ENCODE assay signal across 13 cellular contexts in the genomic region with DNA sequence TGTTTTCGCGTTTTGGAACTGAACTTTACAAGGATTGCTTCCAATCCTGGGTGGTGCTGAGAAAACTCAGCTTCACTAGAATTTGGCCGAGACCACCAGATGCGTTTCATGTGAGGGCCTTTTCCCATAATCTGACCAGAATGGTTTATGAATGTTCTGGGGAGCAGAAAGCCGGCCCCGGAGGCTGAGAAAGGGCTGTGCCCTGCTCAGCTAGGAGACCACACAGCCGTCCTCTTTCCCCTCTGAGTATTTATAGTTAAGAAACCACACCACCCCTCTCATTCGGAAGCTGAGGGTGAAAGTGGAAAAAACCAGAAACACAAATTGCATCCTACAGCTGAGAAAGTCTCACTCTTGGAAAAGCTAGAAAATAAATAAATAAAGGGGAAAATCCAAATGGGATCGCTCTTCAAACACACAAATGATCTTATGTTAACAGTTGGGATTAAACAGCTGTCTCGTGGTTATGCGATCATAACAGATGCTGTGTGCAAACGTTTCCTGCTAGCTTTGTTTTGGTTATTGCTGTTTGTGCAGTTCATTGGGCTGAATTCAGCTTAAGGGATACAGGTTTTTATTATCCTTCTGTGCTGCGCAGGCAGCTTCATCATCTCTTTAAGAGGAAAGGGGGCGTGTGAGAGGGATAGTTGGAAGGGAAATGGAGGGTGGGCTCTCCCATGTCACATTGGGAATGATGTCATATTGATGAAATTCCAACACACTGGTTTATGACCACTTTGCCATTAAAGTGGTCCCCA.
DNase-seq lines count a peak whose midpoint lies in the region; ATAC-seq, FAIRE-seq and TF ChIP-seq lines count a peak whose summit lies in the region.
"Had no signal": no experiment of that assay in that cellular context is flagged by ENCODE, and none has a peak within 500 bp of the region (broad histone marks: within the 10 kb centered on the region; RNA-seq: fewer than 3 reads in every experiment).

No MANE protein-coding gene starts in this region.

- H3K36me3 ChIP-seq in kidney (ENCODE audit: control insufficient read depth in 1 of 2, insufficient read depth in 2 of 2, low read length in 2 of 2) (no peaks in the 10 kb centered on the region), spleen (no peaks in the 10 kb centered on the region)

- H3K36me3 Mint-ChIP-seq in activated CD4-positive, alpha-beta memory T cell treated with anti-CD3 and anti-CD28 coated beads for 36 hours = no peaks in the 10 kb centered on the region
- H3K36me3 Mint-ChIP-seq: activated naive CD4-positive, alpha-beta T cell treated with anti-CD3 and anti-CD28 coated beads, Interleukin-2, amount 50 U/mL, for 24 hours had no signal

- H3K9me3 ChIP-seq in kidney (ENCODE audit: control insufficient read depth in 1 of 2, low read length in 2 of 2) = no peaks in the 10 kb centered on the region
- H3K9me3 ChIP-seq in spleen = no peaks in the 10 kb centered on the region

- no peak overlapping the region for H3K9ac ChIP-seq in kidney (ENCODE audit: low read length in 2 of 2)

- no peak overlapping the region for H3K4me3 Mint-ChIP-seq in activated CD4-positive, alpha-beta memory T cell treated with anti-CD3 and anti-CD28 coated beads for 36 hours
- H3K4me3 Mint-ChIP-seq: activated naive CD4-positive, alpha-beta T cell treated with anti-CD3 and anti-CD28 coated beads, Interleukin-2, amount 50 U/mL, for 24 hours had no signal

- H3K27ac ChIP-seq in kidney (ENCODE audit: low read depth in 2 of 2, low read length in 2 of 2) (peak overlapping the region; percentile 54 to 65), spleen (peak overlapping the region; percentile 45 to 90 (median 82))

- TF ChIP-seq CTCF in kidney (IDR thresholded peaks at IDR 0.05; ENCODE audit: borderline replicate concordance, extremely low read depth, insufficient read depth) (no peak), spleen (IDR thresholded peaks at IDR 0.05 in 8 of 11, conservative IDR thresholded peaks at IDR 0.05 in 3 of 11) (no peak)

- POLR2A ChIA-PET in activated CD4-positive, alpha-beta memory T cell treated with anti-CD3 and anti-CD28 coated beads for 36 hours (lab: Charles Lee) = no interaction called here

- H3K27me3 Mint-ChIP-seq in activated CD4-positive, alpha-beta memory T cell treated with anti-CD3 and anti-CD28 coated beads for 36 hours = peaks cover 2% of the 10 kb centered on the region

- no peaks in the 10 kb centered on the region for H3K4me1 Mint-ChIP-seq in activated CD4-positive, alpha-beta memory T cell treated with anti-CD3 and anti-CD28 coated beads for 36 hours (ENCODE audit: low read depth)

- intact Hi-C loops in kidney (cut with DNase I) (loop anchor here (10.0 kb wide), 1 partner anchor 61 kb away; no protein-coding TSS in a partner anchor), spleen (cut with DNase I; ENCODE audit: low total_unique reads) (no loop called here)
- intact Hi-C loops in activated CD4-positive, alpha-beta memory T cell treated with anti-CD3 and anti-CD28 coated beads for 36 hours (cut with micrococcal nuclease) = no loop called here

- DNase-seq in LHCN-M2 (ENCODE audit: low read depth) (peak; percentile 98), brain pericyte (ENCODE audit: low read depth, low spot score) (peak; percentile 80), kidney (no peak), spleen (no peak), NOMO-1 treated with dmso at 0.1 percent for 144 hours (lab: John Stamatoyannopoulos, UW; ENCODE audit: unreplicated experiment) (no peak), DMS 273 treated with DMSO at 0.1 percent for 48 hours (lab: John Stamatoyannopoulos, UW) (no peak)
- DNase-seq in activated CD4-positive, alpha-beta memory T cell treated with anti-CD3 and anti-CD28 coated beads for 36 hours = no peak
- DNase-seq: hippocampal formation; NCI-H510A treated with DMSO at 0.1 percent for 48 hours; stimulated activated CD4-positive, alpha-beta T cell treated with anti-CD3 and anti-CD28 coated beads, Interleukin-15, amount 100 ng/mL, for 24 hours had no signal

- ATAC-seq in GM18519 (IDR thresholded peaks at IDR 0.05; ENCODE audit: low FRiP score, unreplicated experiment) = no peak

- TF ChIP-seq POLR2A in spleen (IDR thresholded peaks at IDR 0.05) = no peak

- H3K27ac Mint-ChIP-seq in activated CD4-positive, alpha-beta memory T cell treated with anti-CD3 and anti-CD28 coated beads for 36 hours = no peak overlapping the region

- CTCF ChIA-PET in activated CD4-positive, alpha-beta memory T cell treated with anti-CD3 and anti-CD28 coated beads for 36 hours (lab: Charles Lee) = no interaction called here

- FAIRE-seq in kidney (lab: Jason Lieb, UNC) = no peak
- FAIRE-seq: TTC549 had no signal

- no peaks in the 10 kb centered on the region for H3K9me3 Mint-ChIP-seq in activated CD4-positive, alpha-beta memory T cell treated with anti-CD3 and anti-CD28 coated beads for 36 hours

- no peak overlapping the region for H3K4me3 ChIP-seq in kidney (ENCODE audit: low read length in 2 of 2)
- no peak overlapping the region for H3K4me3 ChIP-seq in spleen

- H3K27me3 ChIP-seq in spleen (replicated peaks in 1 of 7) = no peaks in the 10 kb centered on the region

- peaks cover 0 to 5% of the 10 kb centered on the region in 2 donors for H3K4me1 ChIP-seq in kidney (ENCODE audit: control insufficient read depth in 1 of 2, insufficient read depth in 1 of 2, low read depth in 1 of 2, low read length in 2 of 2)
- peaks cover 5 to 21% (median 9%) of the 10 kb centered on the region in 6 donors for H3K4me1 ChIP-seq in spleen

- 24 to 32% (median 27%) methylated on average over 14 of the region's 14 CpGs for WGBS in spleen, 5 donors

Comparison
In these comparisons a context has a peak if more than half of its experiments do, and no peak if none do; other contexts are left out.
1. DNase-seq: peak in LHCN-M2 (single experiment) and brain pericyte (single experiment); none in kidney (single experiment), spleen (single experiment), activated CD4-positive, alpha-beta memory T cell treated with anti-CD3 and anti-CD28 coated beads for 36 hours (single experiment), NOMO-1 treated with dmso at 0.1 percent for 144 hours (single experiment) and DMS 273 treated with DMSO at 0.1 percent for 48 hours (single experiment).